Comparison of ENCODE assay signal across 1 cellular context in genomic region chr12:53170876-53171724, GRCh38.
TF ChIP-seq lines count a peak whose summit lies in the region.

No MANE protein-coding gene starts in this region.

TF ChIP-seq in IMR-90, 13 proteins besides CTCF, POLR2A, EP300 and RAD21 (continued from another document):
- TF ChIP-seq USF2 (IDR thresholded peaks at IDR 0.05; ENCODE audit: low read depth, low read length) (no peak), MAFK (IDR thresholded peaks at IDR 0.05; ENCODE audit: low read depth, low read length) (no peak), RFX5 (IDR thresholded peaks at IDR 0.05; ENCODE audit: low read depth, low read length) (no peak), NFE2L2 (IDR thresholded peaks at IDR 0.05; ENCODE audit: low read depth, low read length) (no peak), CHD1 (IDR thresholded peaks at IDR 0.05; ENCODE audit: low read depth, low read length) (no peak), BHLHE40 (IDR thresholded peaks at IDR 0.05; ENCODE audit: low read depth, low read length) (no peak), FOS (IDR thresholded peaks at IDR 0.05; ENCODE audit: low read depth, low read length) (no peak), MXI1 (IDR thresholded peaks at IDR 0.05; ENCODE audit: borderline replicate concordance, low read depth, low read length) (no peak), SMC3 (IDR thresholded peaks at IDR 0.05; ENCODE audit: low read depth, low read length) (no peak), RCOR1 (IDR thresholded peaks at IDR 0.05; ENCODE audit: insufficient replicate concordance, low read length) (no peak)
- TF ChIP-seq, protein P1, sequence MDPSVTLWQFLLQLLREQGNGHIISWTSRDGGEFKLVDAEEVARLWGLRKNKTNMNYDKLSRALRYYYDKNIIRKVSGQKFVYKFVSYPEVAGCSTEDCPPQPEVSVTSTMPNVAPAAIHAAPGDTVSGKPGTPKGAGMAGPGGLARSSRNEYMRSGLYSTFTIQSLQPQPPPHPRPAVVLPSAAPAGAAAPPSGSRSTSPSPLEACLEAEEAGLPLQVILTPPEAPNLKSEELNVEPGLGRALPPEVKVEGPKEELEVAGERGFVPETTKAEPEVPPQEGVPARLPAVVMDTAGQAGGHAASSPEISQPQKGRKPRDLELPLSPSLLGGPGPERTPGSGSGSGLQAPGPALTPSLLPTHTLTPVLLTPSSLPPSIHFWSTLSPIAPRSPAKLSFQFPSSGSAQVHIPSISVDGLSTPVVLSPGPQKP (IDR thresholded peaks at IDR 0.05; ENCODE audit: borderline replicate concordance, low read depth, low read length), result no peak
TF ChIP-seq in IMR-90: peak in this region for 0.
